In genomic region chr1:201939271-201939973, GRCh38 we compare ENCODE assay signal across 2 cellular contexts.
TF ChIP-seq lines count a peak whose summit lies in the region.

No MANE protein-coding gene starts in this region.

TF ChIP-seq in IMR-90, 13 proteins besides CTCF, POLR2A, EP300 and RAD21:
- TF ChIP-seq MXI1 (IDR thresholded peaks at IDR 0.05; ENCODE audit: borderline replicate concordance, low read depth, low read length) (no peak), RFX5 (IDR thresholded peaks at IDR 0.05; ENCODE audit: low read depth, low read length) (no peak), USF2 (IDR thresholded peaks at IDR 0.05; ENCODE audit: low read depth, low read length) (no peak), MAFK (IDR thresholded peaks at IDR 0.05; ENCODE audit: low read depth, low read length) (no peak), MAZ (IDR thresholded peaks at IDR 0.05; ENCODE audit: borderline replicate concordance, low read depth, low read length) (no peak), CEBPB (IDR thresholded peaks at IDR 0.05; ENCODE audit: low read depth, low read length) (no peak), RCOR1 (IDR thresholded peaks at IDR 0.05; ENCODE audit: insufficient replicate concordance, low read length) (no peak), CHD1 (IDR thresholded peaks at IDR 0.05; ENCODE audit: low read depth, low read length) (no peak), SMC3 (IDR thresholded peaks at IDR 0.05; ENCODE audit: low read depth, low read length) (no peak), BHLHE40 (IDR thresholded peaks at IDR 0.05; ENCODE audit: low read depth, low read length) (no peak), NFE2L2 (IDR thresholded peaks at IDR 0.05; ENCODE audit: low read depth, low read length) (no peak)

TF ChIP-seq in neural cell, 6 proteins besides CTCF, POLR2A, EP300 and RAD21:
- TF ChIP-seq EZH2 (IDR thresholded peaks at IDR 0.05; ENCODE audit: borderline replicate concordance, insufficient read depth, low read length, poor library complexity, severe bottlenecking): no peak
- no peak for TF ChIP-seq TAF1 (IDR thresholded peaks at IDR 0.05; ENCODE audit: low read depth)
- TF ChIP-seq SMC3 (conservative IDR thresholded peaks at IDR 0.05; ENCODE audit: poor library complexity): no peak
- no peak for TF ChIP-seq REST (IDR thresholded peaks at IDR 0.05; ENCODE audit: borderline replicate concordance)
- no peak for TF ChIP-seq POLR2AphosphoS5 (IDR thresholded peaks at IDR 0.05)
- TF ChIP-seq MXI1 (conservative IDR thresholded peaks at IDR 0.05; ENCODE audit: poor library complexity, severe bottlenecking): no peak
